8 cellular contexts compared by ENCODE assay signal in the genomic region with DNA sequence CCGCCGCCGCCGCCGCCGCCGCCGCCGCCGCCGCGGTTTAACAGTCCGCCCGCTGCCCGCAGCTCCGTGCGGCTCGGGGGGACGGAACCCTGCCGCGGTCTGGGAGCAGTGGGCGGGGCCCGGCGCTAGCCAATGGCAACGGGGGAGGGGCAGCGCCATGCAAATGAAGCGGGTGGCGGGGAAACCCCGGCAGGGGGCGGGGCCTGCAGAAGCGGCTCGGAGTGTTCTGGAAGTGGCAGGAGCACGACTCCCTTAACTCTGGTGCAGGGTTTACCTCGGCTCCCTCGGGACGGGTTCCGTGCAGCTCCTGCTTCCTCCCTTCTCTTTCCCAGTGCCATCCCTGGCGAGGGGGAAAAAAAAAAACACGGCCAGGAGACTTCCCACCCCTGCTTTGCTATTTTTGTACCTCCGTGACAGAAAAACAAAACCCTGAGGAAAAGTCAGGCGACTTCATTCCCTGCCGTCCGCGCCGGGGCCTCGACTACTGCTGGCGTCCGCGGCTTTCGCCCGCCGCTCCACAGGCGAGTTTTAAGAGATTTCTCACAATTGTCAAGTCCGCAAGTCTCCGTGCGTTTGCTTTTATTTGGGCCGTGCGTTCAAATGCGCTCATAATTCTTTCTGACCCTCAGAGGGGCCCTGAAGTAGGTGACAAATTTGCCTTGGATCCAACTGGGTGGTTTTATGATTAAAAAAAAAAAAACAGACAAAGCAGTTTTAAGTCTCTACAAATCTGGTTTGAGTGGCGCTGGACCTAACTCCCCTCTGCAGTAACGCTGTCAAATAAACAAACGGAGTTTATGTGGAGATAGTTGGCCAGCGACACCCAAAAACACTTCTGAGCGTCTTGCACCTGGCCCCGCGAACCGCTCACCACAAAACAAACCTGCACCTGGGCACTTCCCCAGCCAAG. TPM values are rescaled to one million over a fixed set of nuclear protein-coding genes. Genes with fewer than 3 reads are reported as not detected.
DNase-seq lines count a peak whose midpoint lies in the region; ATAC-seq lines count a peak whose summit lies in the region.

A gene with protein sequence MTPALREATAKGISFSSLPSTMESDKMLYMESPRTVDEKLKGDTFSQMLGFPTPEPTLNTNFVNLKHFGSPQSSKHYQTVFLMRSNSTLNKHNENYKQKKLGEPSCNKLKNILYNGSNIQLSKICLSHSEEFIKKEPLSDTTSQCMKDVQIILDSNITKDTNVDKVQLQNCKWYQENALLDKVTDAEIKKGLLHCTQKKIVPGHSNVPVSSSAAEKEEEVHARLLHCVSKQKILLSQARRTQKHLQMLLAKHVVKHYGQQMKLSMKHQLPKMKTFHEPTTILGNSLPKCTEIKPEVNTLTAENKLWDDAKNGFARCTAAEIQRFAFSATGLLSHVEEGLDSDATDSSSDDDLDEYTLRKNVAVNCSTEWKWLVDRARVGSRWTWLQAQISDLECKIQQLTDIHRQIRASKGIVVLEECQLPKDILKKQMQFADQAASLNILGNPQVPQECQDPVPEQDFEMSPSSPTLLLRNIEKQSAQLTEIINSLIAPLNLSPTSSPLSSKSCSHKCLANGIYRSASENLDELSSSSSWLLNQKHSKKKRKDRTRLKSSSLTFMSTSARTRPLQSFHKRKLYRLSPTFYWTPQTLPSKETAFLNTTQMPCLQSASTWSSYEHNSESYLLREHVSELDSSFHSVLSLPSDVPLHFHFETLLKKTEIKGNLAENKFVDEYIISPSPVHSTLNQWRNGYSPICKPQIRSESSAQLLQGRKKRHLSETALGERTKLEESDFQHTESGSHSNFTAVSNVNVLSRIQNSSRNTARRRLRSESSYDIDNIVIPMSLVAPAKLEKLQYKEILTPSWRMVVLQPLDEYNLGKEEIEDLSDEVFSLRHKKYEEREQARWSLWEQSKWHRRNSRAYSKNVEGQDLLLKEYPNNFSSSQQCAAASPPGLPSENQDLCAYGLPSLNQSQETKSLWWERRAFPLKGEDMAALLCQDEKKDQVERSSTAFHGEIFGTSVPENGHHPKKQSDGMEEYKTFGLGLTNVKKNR (minus strand): TSS at position 101 of the 910 bp plus-strand sequence. CDS start 16,827 bp downstream, outside the sequence.

- peak within 1 kb of the TSS; percentile 60 for H2BK15ac ChIP-seq in mesenchymal stem cell (ENCODE audit: low read depth, poor library complexity, severe bottlenecking)

- H3K27me3 Mint-ChIP-seq in effector memory CD8-positive, alpha-beta T cell, result no peaks in the 10 kb centered on the region

- ATAC-seq in GM21360 (IDR thresholded peaks at IDR 0.05; ENCODE audit: unreplicated experiment), result peak; percentile 74
- peak; percentile 84 for ATAC-seq in effector memory CD8-positive, alpha-beta T cell (replicated peaks)

- DNase-seq in COLO668 (lab: John Stamatoyannopoulos, UW; ENCODE audit: unreplicated experiment) (peak; percentile 99), HT-29 (ENCODE audit: low spot score) (peak; percentile 96), mesenchymal stem cell (peak; percentile 97)
- peak; percentile 91 for DNase-seq in NK-92 treated with Interleukin-12 subunit alpha and Interleukin-12 subunit beta, amount 100 ng/mL, for 24 hours (lab: John Stamatoyannopoulos, UW)
- DNase-seq in activated CD8-positive, alpha-beta memory T cell treated with anti-CD3 and anti-CD28 coated beads for 48 hours (ENCODE audit: low read depth in 2 of 3, low spot score in 2 of 3), result peak; percentile 89 to 93 (median 93)
- DNase-seq in effector memory CD8-positive, alpha-beta T cell, result peak; percentile 97 to 98 (median 98)
- peak; percentile 98 for DNase-seq in stimulated activated CD8-positive, alpha-beta memory T cell treated with anti-CD3 and anti-CD28 coated beads, Interleukin-12 subunit alpha, Interleukin-12 subunit beta, amount 100 ng/mL, for 24 hours (ENCODE audit: extremely low read depth)

- peak within 1 kb of the TSS in 1 of 2 experiments; percentile 99 for H3K14ac ChIP-seq in mesenchymal stem cell (ENCODE audit: low read length in 2 of 2)

- H2AK5ac ChIP-seq in mesenchymal stem cell (ENCODE audit: low read length, severe bottlenecking), result no peak within 1 kb of the TSS

- under 1% methylated on average over 60 of the region's 67 CpGs for WGBS in mesenchymal stem cell

- H2BK12ac ChIP-seq in mesenchymal stem cell (ENCODE audit: low read length in 2 of 2), result peak within 1 kb of the TSS in 1 of 2 experiments; percentile 49

- no peaks in the 10 kb centered on the region for H3K36me3 ChIP-seq in mesenchymal stem cell (ENCODE audit: control insufficient read depth in 1 of 2, insufficient read depth in 2 of 2, low read depth in 1 of 2, low read length in 2 of 2)

- H3K4me3 ChIP-seq in mesenchymal stem cell (ENCODE audit: insufficient read depth in 1 of 2, low read depth in 1 of 2, low read length in 2 of 2), result peak within 1 kb of the TSS; percentile 73 to 86

- H3K9me3 ChIP-seq in mesenchymal stem cell (ENCODE audit: control insufficient read depth, low read length), result no peaks in the 10 kb centered on the region

- peak within 1 kb of the TSS; percentile 35 to 86 for H3K4ac ChIP-seq in mesenchymal stem cell (ENCODE audit: low read depth in 1 of 2, low read length in 2 of 2)

- H2AFZ ChIP-seq in mesenchymal stem cell (ENCODE audit: low read depth, low read length), result peak within 1 kb of the TSS; percentile 42

- peak within 1 kb of the TSS in 1 of 2 experiments; percentile 48 for H3K23ac ChIP-seq in mesenchymal stem cell (ENCODE audit: low read length in 2 of 2)

- peaks cover 25% of the 10 kb centered on the region for H3K36me3 Mint-ChIP-seq in effector memory CD8-positive, alpha-beta T cell (ENCODE audit: insufficient read depth)

- peak within 1 kb of the TSS; percentile 97 for H4K91ac ChIP-seq in mesenchymal stem cell (ENCODE audit: low read length)

- no peaks in the 10 kb centered on the region for H3K79me1 ChIP-seq in mesenchymal stem cell (replicated peaks; ENCODE audit: low read length, poor library complexity, severe bottlenecking)

- peak within 1 kb of the TSS; percentile 84 to 99 for H3K18ac ChIP-seq in mesenchymal stem cell (ENCODE audit: low read depth in 1 of 2, low read length in 2 of 2)

- H4K8ac ChIP-seq in mesenchymal stem cell (ENCODE audit: low read length), result peak within 1 kb of the TSS; percentile 81

- peaks cover 13 to 25% of the 10 kb centered on the region in 2 donors for H3K4me1 Mint-ChIP-seq in effector memory CD8-positive, alpha-beta T cell (ENCODE audit: low read depth in 2 of 2)

- H3K4me2 ChIP-seq in mesenchymal stem cell (ENCODE audit: low read length, poor library complexity, severe bottlenecking), result peak within 1 kb of the TSS; percentile 97

- peak within 1 kb of the TSS; percentile 97 for H3K27ac ChIP-seq in mesenchymal stem cell (ENCODE audit: low read length, poor library complexity, severe bottlenecking)

- H3K4me1 ChIP-seq in mesenchymal stem cell (ENCODE audit: control insufficient read depth, insufficient read depth, low read depth, low read length), result no peaks in the 10 kb centered on the region

- H3K27me3 ChIP-seq in mesenchymal stem cell (ENCODE audit: control insufficient read depth in 1 of 2, insufficient read depth in 1 of 2, low read length in 2 of 2), result no peaks in the 10 kb centered on the region

- H3K9ac ChIP-seq in mesenchymal stem cell (ENCODE audit: low read length), result peak within 1 kb of the TSS; percentile 98

- peak within 1 kb of the TSS; percentile 96 to 98 for H3K27ac Mint-ChIP-seq in effector memory CD8-positive, alpha-beta T cell

- peak within 1 kb of the TSS; percentile 94 for H2BK120ac ChIP-seq in mesenchymal stem cell (ENCODE audit: low read depth, low read length)

- peak within 1 kb of the TSS; percentile 98 to 100 for H3K4me3 Mint-ChIP-seq in effector memory CD8-positive, alpha-beta T cell

- H3K9me3 Mint-ChIP-seq in effector memory CD8-positive, alpha-beta T cell, result no peaks in the 10 kb centered on the region

- H2BK5ac ChIP-seq in mesenchymal stem cell (ENCODE audit: low read depth, low read length, poor library complexity, severe bottlenecking), result peak within 1 kb of the TSS; percentile 98

RNA-seq across cellular contexts. Expression of the gene that starts here (rescaled TPM):
- total RNA-seq in HT-29 (2014; rRNA removed; shearing (Covaris generic)), result 14.2 and 18.5 TPM in 2 replicates
- polyA plus RNA-seq in mesenchymal stem cell (2013, experiment 1 of 2), result 5.3 TPM
- polyA plus RNA-seq in mesenchymal stem cell (2013, experiment 2 of 2), result 4.3 TPM

Comparison
In these comparisons a context has a peak if more than half of its experiments do, and no peak if none do; other contexts are left out.
1. Peak in every context shown above with its lines: DNase-seq, ATAC-seq, H3K4me3 ChIP-seq and H3K27ac ChIP-seq.